Comparison of ENCODE assay signal across 20 cellular contexts in the genomic region with DNA sequence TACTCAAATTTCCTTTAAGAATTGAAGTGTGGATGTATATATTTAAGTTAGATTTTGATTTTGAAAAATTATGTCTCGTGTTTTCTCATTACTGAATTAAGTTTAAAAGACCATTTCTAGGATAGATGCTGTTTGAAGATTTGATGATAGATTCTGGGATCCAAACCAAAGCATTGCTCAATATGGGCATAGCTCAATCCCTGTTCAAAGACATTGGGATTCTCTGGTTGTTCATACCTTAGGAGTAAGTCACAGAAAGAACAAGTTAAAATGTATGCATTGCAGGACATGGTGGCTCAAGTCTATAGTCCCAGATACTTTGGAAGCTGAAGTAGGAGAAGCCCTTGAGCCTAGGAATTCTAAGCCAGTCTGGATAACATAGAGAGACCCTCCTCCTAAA.
A peak's percentile ranks its signal among the peaks of the same experiment; 100 is the strongest.
DNase-seq lines count a peak whose midpoint lies in the region; ATAC-seq, FAIRE-seq and TF ChIP-seq lines count a peak whose summit lies in the region.
"Had no signal": no experiment of that assay in that cellular context is flagged by ENCODE, and none has a peak within 500 bp of the region (broad histone marks: within the 10 kb centered on the region; RNA-seq: fewer than 3 reads in every experiment).

No MANE protein-coding gene starts in this region.

- no peaks in the 10 kb centered on the region for H3K79me1 ChIP-seq in trophoblast cell (ENCODE audit: low read length)

- no peaks in the 10 kb centered on the region for H3K36me3 Mint-ChIP-seq in endodermal cell (ENCODE audit: low read depth)

- H3K18ac ChIP-seq in trophoblast cell (ENCODE audit: low read length) = no peak overlapping the region

- no peak for DNase-seq in HepG2 (ENCODE audit: low spot score)
- no peak for DNase-seq in endodermal cell
- no peak for DNase-seq in kidney
- DNase-seq in trophoblast cell = peak; percentile 13 to 57
- no peak for DNase-seq in COLO668 (lab: John Stamatoyannopoulos, UW; ENCODE audit: unreplicated experiment)
- no peak for DNase-seq in effector memory CD4-positive, alpha-beta T cell
- DNase-seq in GM10266 (ENCODE audit: extremely low spot score) = no peak
- DNase-seq: AML-193; CD4-positive, alpha-beta T cell; DMS153; DMS79; GDM1; HFFc6 had no signal

- H4K8ac ChIP-seq in trophoblast cell (ENCODE audit: low read depth, low read length) = no peak overlapping the region

- peaks cover 23% of the 10 kb centered on the region for H3K4me1 Mint-ChIP-seq in endodermal cell

- H3K9me3 ChIP-seq in liver (ENCODE audit: control insufficient read depth in 4 of 4, low read length in 3 of 4) = no peaks in the 10 kb centered on the region
- H3K9me3 ChIP-seq in HepG2 (ENCODE audit: low read length) = no peaks in the 10 kb centered on the region
- H3K9me3 ChIP-seq in endodermal cell (ENCODE audit: control insufficient read depth, low read length) = peaks cover 4% of the 10 kb centered on the region
- H3K9me3 ChIP-seq in kidney (ENCODE audit: control insufficient read depth in 1 of 2, low read length in 2 of 2) = peaks cover 0 to 2% of the 10 kb centered on the region in 2 donors
- H3K9me3 ChIP-seq in trophoblast cell (ENCODE audit: insufficient read depth, low read depth, low read length) = no peaks in the 10 kb centered on the region
- no peaks in the 10 kb centered on the region for H3K9me3 ChIP-seq in effector memory CD4-positive, alpha-beta T cell (ENCODE audit: control insufficient read depth, low read length)
- H3K9me3 ChIP-seq: A549 had no signal

- no peak overlapping the region for H2BK12ac ChIP-seq in trophoblast cell (ENCODE audit: low read length)

- H3K27ac Mint-ChIP-seq in endodermal cell = no peak overlapping the region
- H3K27ac Mint-ChIP-seq: CD4-positive, alpha-beta T cell; GM23338; HFFc6 had no signal

- TF ChIP-seq EP300 in HepG2 (IDR thresholded peaks at IDR 0.05; ENCODE audit: low read depth in 2 of 2, low read length in 2 of 2) (no peak), HepG2 (CRISPR knock-in tag; IDR thresholded peaks at IDR 0.05; ENCODE audit: borderline replicate concordance) (no peak)

- H3K4me2 ChIP-seq in HepG2 (ENCODE audit: low read depth, low read length) = no peak overlapping the region
- no peak overlapping the region for H3K4me2 ChIP-seq in trophoblast cell (ENCODE audit: low read length)
- H3K4me2 ChIP-seq: A549, GM23338 had no signal

- H3K27me3 ChIP-seq in liver (ENCODE audit: control insufficient read depth in 4 of 4, insufficient read depth in 4 of 4, low read length in 3 of 4) (no peaks in the 10 kb centered on the region), HepG2 (ENCODE audit: control insufficient read depth in 1 of 2, insufficient read depth in 2 of 2, low read length in 2 of 2) (no peaks in the 10 kb centered on the region), endodermal cell (ENCODE audit: control insufficient read depth, insufficient read depth, low read length, poor library complexity, severe bottlenecking) (no peaks in the 10 kb centered on the region), trophoblast cell (ENCODE audit: insufficient read depth, low read length) (no peaks in the 10 kb centered on the region)
- no peaks in the 10 kb centered on the region for H3K27me3 ChIP-seq in effector memory CD4-positive, alpha-beta T cell (replicated peaks; ENCODE audit: control insufficient read depth, insufficient read depth, low read length, poor library complexity, severe bottlenecking)

- no peak overlapping the region for H3K23ac ChIP-seq in trophoblast cell (ENCODE audit: low read length)

- H3K79me2 ChIP-seq in HepG2 (ENCODE audit: insufficient read depth, low read length) = no peaks in the 10 kb centered on the region
- no peaks in the 10 kb centered on the region for H3K79me2 ChIP-seq in trophoblast cell (ENCODE audit: control insufficient read depth, insufficient read depth, low read length, poor library complexity)

- no peak overlapping the region for H3K4me3 Mint-ChIP-seq in endodermal cell
- H3K4me3 Mint-ChIP-seq: CD4-positive, alpha-beta T cell; GM23338; HFFc6 had no signal

- 29% methylated on average over 1 of the region's 1 CpG for WGBS in liver
- WGBS in HepG2 (ENCODE audit: low lambda C conversion rate) = 3% methylated on average over 1 of the region's 1 CpG
- WGBS in endodermal cell (ENCODE audit: insufficient coverage in 1 of 2, insufficient read length in 1 of 2), 2 experiments = 91% methylated on average over 1 of the region's 1 CpG; no CpG with 5 or more reads in 1 of the 2 experiments
- 100% methylated on average over 1 of the region's 1 CpG for WGBS in trophoblast cell (ENCODE audit: extremely low coverage, insufficient coverage, insufficient read length)

- H4K12ac ChIP-seq in trophoblast cell (ENCODE audit: low read depth, low read length) = no peak overlapping the region

- FAIRE-seq in HepG2 (lab: Jason Lieb, UNC) = no peak
- FAIRE-seq in kidney (lab: Jason Lieb, UNC) = peak; percentile 68
- FAIRE-seq: A549, H54 had no signal

- H2BK5ac ChIP-seq in trophoblast cell (ENCODE audit: low read depth, low read length, poor library complexity) = no peak overlapping the region

- H3K4me3 ChIP-seq in liver (ENCODE audit: low read depth in 1 of 3, low read length in 3 of 3) (no peak overlapping the region), HepG2 (replicated peaks in 1 of 3; ENCODE audit: insufficient read depth in 1 of 3, low read depth in 2 of 3, low read length in 3 of 3) (no peak overlapping the region), endodermal cell (ENCODE audit: low read length) (peak overlapping the region; percentile 31), kidney (ENCODE audit: low read length in 2 of 2) (no peak overlapping the region), trophoblast cell (ENCODE audit: low read depth, low read length) (no peak overlapping the region)
- no peak overlapping the region for H3K4me3 ChIP-seq in effector memory CD4-positive, alpha-beta T cell (ENCODE audit: insufficient read depth, low read depth, low read length, poor library complexity, severe bottlenecking)
- H3K4me3 ChIP-seq: A549, GM23338 had no signal

- TF ChIP-seq POLR2A in HepG2 (IDR thresholded peaks at IDR 0.05; ENCODE audit: insufficient read depth in 1 of 2, low read depth in 2 of 2, low read length in 2 of 2) = no peak

- CTCF ChIA-PET in HepG2 (lab: Yijun Ruan, JAX; ENCODE audit: low intra/inter-chr PET ratio, low total read pairs) = no interaction called here

- H3K36me3 ChIP-seq in liver (ENCODE audit: control insufficient read depth in 4 of 4, insufficient read depth in 3 of 4, low read depth in 1 of 4, low read length in 3 of 4) (no peaks in the 10 kb centered on the region), HepG2 (replicated peaks in 1 of 2; ENCODE audit: control insufficient read depth in 1 of 2, insufficient read depth in 2 of 2, low read length in 2 of 2) (no peaks in the 10 kb centered on the region), endodermal cell (ENCODE audit: control insufficient read depth, insufficient read depth, low read length) (no peaks in the 10 kb centered on the region), kidney (ENCODE audit: control insufficient read depth in 1 of 2, insufficient read depth in 2 of 2, low read length in 2 of 2) (no peaks in the 10 kb centered on the region), trophoblast cell (ENCODE audit: control insufficient read depth in 1 of 2, insufficient read depth in 2 of 2, low read length in 2 of 2) (no peaks in the 10 kb centered on the region)
- H3K36me3 ChIP-seq in effector memory CD4-positive, alpha-beta T cell (ENCODE audit: control insufficient read depth, insufficient read depth, low read length) = no peaks in the 10 kb centered on the region

- H4K91ac ChIP-seq in trophoblast cell (ENCODE audit: low read depth, low read length) = no peak overlapping the region

- no peak overlapping the region for H3K4ac ChIP-seq in trophoblast cell (ENCODE audit: low read depth, low read length)

- H4K20me1 ChIP-seq in HepG2 (ENCODE audit: insufficient read depth, low read length) = no peaks in the 10 kb centered on the region

- H3K9ac ChIP-seq in liver (ENCODE audit: low read depth in 1 of 2, low read length in 2 of 2) (no peak overlapping the region), HepG2 (ENCODE audit: insufficient read depth, low read depth, low read length) (no peak overlapping the region), endodermal cell (ENCODE audit: extremely low read depth, low read length, poor library complexity, severe bottlenecking) (no peak overlapping the region), kidney (ENCODE audit: low read length in 2 of 2) (no peak overlapping the region), trophoblast cell (ENCODE audit: low read length) (no peak overlapping the region)

- no peak overlapping the region for H2AFZ ChIP-seq in HepG2 (ENCODE audit: low read length)
- no peak overlapping the region for H2AFZ ChIP-seq in trophoblast cell (ENCODE audit: insufficient read depth, low read length, poor library complexity)

- no TSS peak for BruUV-seq in HepG2 (replicated peaks; lab: Mats Ljungman, UMichigan)

- peaks cover 0 to 8% (median 4%) of the 10 kb centered on the region in 4 donors for H3K4me1 ChIP-seq in liver (ENCODE audit: control insufficient read depth in 4 of 4, insufficient read depth in 4 of 4, low read length in 3 of 4)
- no peaks in the 10 kb centered on the region for H3K4me1 ChIP-seq in HepG2 (ENCODE audit: insufficient read depth, low read length)
- H3K4me1 ChIP-seq in endodermal cell (ENCODE audit: control insufficient read depth, insufficient read depth, low read length) = peaks cover 7% of the 10 kb centered on the region
- no peaks in the 10 kb centered on the region for H3K4me1 ChIP-seq in kidney (ENCODE audit: control insufficient read depth in 1 of 2, insufficient read depth in 1 of 2, low read depth in 1 of 2, low read length in 2 of 2)
- H3K4me1 ChIP-seq in trophoblast cell (ENCODE audit: control insufficient read depth in 1 of 2, insufficient read depth in 2 of 2, low read length in 2 of 2) = no peaks in the 10 kb centered on the region
- H3K4me1 ChIP-seq in effector memory CD4-positive, alpha-beta T cell (ENCODE audit: control insufficient read depth, insufficient read depth, low read length, poor library complexity, severe bottlenecking) = no peaks in the 10 kb centered on the region
- H3K4me1 ChIP-seq: A549 had no signal

- in situ Hi-C loops in HepG2 (cut with HindIII; ENCODE audit: extremely low pct_ligation_motif_present, low pct_unique_long_range_greater_than_20kb) = no loop called here

- intact Hi-C loops in HepG2 (cut with micrococcal nuclease; ENCODE audit: unreplicated experiment) = no loop called here
- intact Hi-C loops in kidney (cut with DNase I) = no loop called here

- peaks cover 5% of the 10 kb centered on the region for H3K9me3 Mint-ChIP-seq in endodermal cell

- H2BK120ac ChIP-seq in trophoblast cell (ENCODE audit: insufficient read depth, low read length, poor library complexity) = no peak overlapping the region

- no peak overlapping the region for H3K14ac ChIP-seq in trophoblast cell (ENCODE audit: low read length)

- TF ChIP-seq RAD21 in liver (IDR thresholded peaks at IDR 0.05) (no peak), HepG2 (CRISPR knock-in tag; IDR thresholded peaks at IDR 0.05) (no peak)

- TF ChIP-seq CTCF in liver (IDR thresholded peaks at IDR 0.05; ENCODE audit: low read depth, low read length, missing input control) (no peak), HepG2 (CRISPR knock-in tag; IDR thresholded peaks at IDR 0.05) (no peak), endodermal cell (conservative IDR thresholded peaks at IDR 0.05) (no peak), kidney (IDR thresholded peaks at IDR 0.05; ENCODE audit: borderline replicate concordance, extremely low read depth, insufficient read depth) (no peak), GM10266 (IDR thresholded peaks at IDR 0.05; ENCODE audit: control insufficient read depth, insufficient read depth, low read depth, missing control alignments) (no peak)

- ATAC-seq in HepG2 = no peak
- ATAC-seq: A549, GM23338, HCT116 had no signal

- POLR2A ChIA-PET in HepG2 (lab: Yijun Ruan, JAX) = no interaction called here

- H3K27me3 Mint-ChIP-seq in endodermal cell (ENCODE audit: insufficient read depth) = peaks cover 2% of the 10 kb centered on the region
- H3K27me3 Mint-ChIP-seq: CD4-positive, alpha-beta T cell had no signal

- no peak overlapping the region for H2AK5ac ChIP-seq in trophoblast cell (ENCODE audit: low read length)

- no peak overlapping the region for H3K27ac ChIP-seq in liver (ENCODE audit: low read depth in 1 of 2, low read length in 2 of 2)
- no peak overlapping the region for H3K27ac ChIP-seq in HepG2 (ENCODE audit: extremely low read length, insufficient read depth, low read length)
- no peak overlapping the region for H3K27ac ChIP-seq in endodermal cell (ENCODE audit: low read depth, low read length)
- H3K27ac ChIP-seq in kidney (ENCODE audit: low read depth in 2 of 2, low read length in 2 of 2) = no peak overlapping the region
- H3K27ac ChIP-seq in trophoblast cell (ENCODE audit: low read depth, low read length) = no peak overlapping the region
- H3K27ac ChIP-seq in effector memory CD4-positive, alpha-beta T cell (ENCODE audit: insufficient read depth, low read length, poor library complexity, severe bottlenecking) = no peak overlapping the region
- H3K27ac ChIP-seq: 22Rv1, A549, C4-2B had no signal

Comparison
In these comparisons a context has a peak if more than half of its experiments do, and no peak if none do; other contexts are left out.
1. DNase-seq: peak in trophoblast cell (2 of 2); none in HepG2 (single experiment), endodermal cell (single experiment), kidney (single experiment), COLO668 (single experiment), effector memory CD4-positive, alpha-beta T cell (0 of 3) and GM10266 (single experiment).